8 cellular contexts compared by ENCODE assay signal in the genomic region with DNA sequence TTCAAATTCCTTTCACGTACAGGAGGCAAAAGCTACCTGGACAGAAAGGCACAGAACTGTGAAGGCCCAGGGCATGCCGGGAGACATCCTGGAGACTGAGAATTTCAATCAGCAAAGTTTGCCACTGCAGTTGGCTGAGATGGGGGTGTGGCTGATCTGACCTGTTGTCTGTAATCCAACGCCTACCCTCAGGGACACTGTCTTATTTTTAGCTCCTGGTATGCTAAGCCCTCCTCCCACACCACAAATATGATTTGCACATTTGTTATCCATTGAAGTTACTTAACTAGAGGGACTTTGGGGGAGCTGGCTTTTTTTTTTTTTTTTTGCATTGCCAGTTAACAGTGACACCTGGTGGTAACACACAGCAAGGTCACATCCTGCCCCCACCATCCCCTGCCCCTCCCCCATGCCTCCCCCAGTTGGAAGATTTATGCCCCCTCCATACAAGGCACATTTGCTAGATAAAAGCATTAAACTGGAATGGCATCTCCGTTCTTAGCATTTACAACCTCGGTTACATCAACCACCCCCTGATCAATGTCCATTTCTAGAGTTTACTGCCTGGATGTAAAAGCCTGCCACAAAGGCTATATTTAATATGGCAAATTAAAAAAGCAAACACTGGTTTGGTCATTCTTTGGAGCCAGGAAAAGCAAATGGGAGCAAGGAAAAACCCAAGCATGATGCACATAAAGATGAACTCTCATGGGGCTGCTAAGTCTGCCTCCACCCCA. TPM values are rescaled to one million over a fixed set of nuclear protein-coding genes. Genes with fewer than 3 reads are reported as not detected.
DNase-seq lines count a peak whose midpoint lies in the region; ATAC-seq and TF ChIP-seq lines count a peak whose summit lies in the region.

No MANE protein-coding gene starts in this region.

- H3K4me2 ChIP-seq in Loucy (ENCODE audit: low read depth, low read length, poor library complexity, severe bottlenecking) (no peak overlapping the region), hepatocyte (peak overlapping the region; percentile 16)

- no peak overlapping the region for H3K9ac ChIP-seq in Loucy (ENCODE audit: low read depth, low read length, poor library complexity, severe bottlenecking)

- H4K20me1 ChIP-seq in Loucy (ENCODE audit: insufficient read depth, low read length, poor library complexity, severe bottlenecking) (peaks cover 3% of the 10 kb centered on the region), hepatocyte (ENCODE audit: insufficient read depth, poor library complexity, severe bottlenecking) (no peaks in the 10 kb centered on the region)

- no peaks in the 10 kb centered on the region for H3F3A ChIP-seq in Loucy (ENCODE audit: low read depth)

- WGBS in hepatocyte (ENCODE audit: low lambda C conversion rate, missing lambda C conversion rate), result 31% methylated on average over 5 of the region's 5 CpGs
- 40% methylated on average over 5 of the region's 5 CpGs; no CpG with 5 or more reads in 1 of the 2 donors for WGBS in transverse colon (ENCODE audit: low coverage in 1 of 2), 2 donors

- H3K9me3 ChIP-seq in Loucy (ENCODE audit: insufficient read depth, low read depth, low read length) (no peaks in the 10 kb centered on the region), hepatocyte (ENCODE audit: low read depth) (no peaks in the 10 kb centered on the region), transverse colon (no peaks in the 10 kb centered on the region)

- H3K27ac ChIP-seq in hepatocyte (peak overlapping the region; percentile 87), transverse colon (peak overlapping the region; percentile 39 to 57 (median 46))

- H3K4me1 ChIP-seq in Loucy (ENCODE audit: insufficient read depth, low read length, poor library complexity, severe bottlenecking), result peaks cover 28% of the 10 kb centered on the region
- H3K4me1 ChIP-seq in hepatocyte (ENCODE audit: insufficient read depth), result peaks cover 59% of the 10 kb centered on the region
- peaks cover 6 to 46% (median 33%) of the 10 kb centered on the region in 4 donors for H3K4me1 ChIP-seq in transverse colon

- H3K27me3 ChIP-seq in Loucy (ENCODE audit: insufficient read depth, low read length, poor library complexity, severe bottlenecking) (no peaks in the 10 kb centered on the region), hepatocyte (no peaks in the 10 kb centered on the region), transverse colon (no peaks in the 10 kb centered on the region)

- H2AFZ ChIP-seq in Loucy (ENCODE audit: low read length) (no peak overlapping the region), hepatocyte (no peak overlapping the region)

- H3K9me2 ChIP-seq in Loucy (replicated peaks; ENCODE audit: low read depth, low read length) (no peaks in the 10 kb centered on the region), hepatocyte (replicated peaks; ENCODE audit: insufficient read depth) (no peaks in the 10 kb centered on the region)

- no peaks in the 10 kb centered on the region for H3K79me2 ChIP-seq in Loucy (ENCODE audit: insufficient read depth, low read length)
- no peaks in the 10 kb centered on the region for H3K79me2 ChIP-seq in hepatocyte

- intact Hi-C loops in activated CD8-positive, alpha-beta T cell treated with anti-CD3 and anti-CD28 coated beads for 36 hours (cut with micrococcal nuclease), result loop anchor here (10.0 kb wide), 1 partner anchor 428 kb away; no protein-coding TSS in a partner anchor
- intact Hi-C loops in transverse colon (cut with DNase I; ENCODE audit: low total_unique reads), result loop anchor here (5.0 to 10.0 kb wide), 2 partner anchors 426 to 608 kb away; no protein-coding TSS in a partner anchor

- POLR2A ChIA-PET in activated CD8-positive, alpha-beta T cell treated with anti-CD3 and anti-CD28 coated beads for 36 hours (lab: Charles Lee), result no interaction called here

- no peak overlapping the region for H3K27ac Mint-ChIP-seq in activated CD8-positive, alpha-beta T cell treated with anti-CD3 and anti-CD28 coated beads for 36 hours

- H3K4me3 ChIP-seq in Loucy (ENCODE audit: low read length, poor library complexity, severe bottlenecking), result no peak overlapping the region
- H3K4me3 ChIP-seq in hepatocyte, result no peak overlapping the region
- H3K4me3 ChIP-seq in transverse colon, result no peak overlapping the region

- DNase-seq in activated gamma-delta T cell treated with Interleukin-2 at 50 U/mL for 16 hours (peak; percentile 9), activated gamma-delta T cell (lab: John Stamatoyannopoulos, UW) (no peak), hepatocyte (ENCODE audit: low spot score) (peak; percentile 69), transverse colon (peak; percentile 34), GF-D8 (lab: John Stamatoyannopoulos, UW) (no peak)
- peak; percentile 39 for DNase-seq in activated CD8-positive, alpha-beta T cell treated with anti-CD3 and anti-CD28 coated beads for 36 hours

- H3K4me3 Mint-ChIP-seq in activated CD8-positive, alpha-beta T cell treated with anti-CD3 and anti-CD28 coated beads for 36 hours, result no peak overlapping the region

- ATAC-seq in activated CD8-positive, alpha-beta T cell treated with anti-CD3 and anti-CD28 coated beads for 36 hours, result no peak
- ATAC-seq in HG02884 (IDR thresholded peaks at IDR 0.05; ENCODE audit: unreplicated experiment), result no peak

- H3K9me3 Mint-ChIP-seq in activated CD8-positive, alpha-beta T cell treated with anti-CD3 and anti-CD28 coated beads for 36 hours, result no peaks in the 10 kb centered on the region

- H3K36me3 ChIP-seq in Loucy (ENCODE audit: insufficient read depth, low read length), result peaks cover 61% of the 10 kb centered on the region
- H3K36me3 ChIP-seq in hepatocyte (replicated peaks; ENCODE audit: insufficient read depth, low read depth), result no peaks in the 10 kb centered on the region
- peaks cover 0 to 22% (median 10%) of the 10 kb centered on the region in 4 donors for H3K36me3 ChIP-seq in transverse colon

- H3K4me1 Mint-ChIP-seq in activated CD8-positive, alpha-beta T cell treated with anti-CD3 and anti-CD28 coated beads for 36 hours (ENCODE audit: low read depth), result peaks cover 18% of the 10 kb centered on the region

- TF ChIP-seq CTCF in Loucy (conservative IDR thresholded peaks at IDR 0.05; ENCODE audit: low read length), result peak; percentile 66
- TF ChIP-seq CTCF in activated CD8-positive, alpha-beta T cell treated with anti-CD3 and anti-CD28 coated beads for 36 hours (IDR thresholded peaks at IDR 0.05), result peak; percentile 77
- TF ChIP-seq CTCF in hepatocyte (IDR thresholded peaks at IDR 0.05; ENCODE audit: poor library complexity), result peak; percentile 71
- TF ChIP-seq CTCF in transverse colon (IDR thresholded peaks at IDR 0.05), result peak; percentile 42 to 67 (median 55)

- TF ChIP-seq EP300 in transverse colon (IDR thresholded peaks at IDR 0.05; ENCODE audit: low read depth), result no peak

- in situ Hi-C loops in transverse colon (cut with MboI; ENCODE audit: low pct_ligation_motif_present in 1 of 4, low pct_unique_long_range_greater_than_20kb in 1 of 4, low sequenced_read_pairs in 3 of 4), result loop anchor here in 3 of 4 donors (10.0 to 25.0 kb wide), 2 partner anchors 418 to 431 kb away; no protein-coding TSS in a partner anchor

- CTCF ChIA-PET in activated CD8-positive, alpha-beta T cell treated with anti-CD3 and anti-CD28 coated beads for 36 hours (lab: Charles Lee), result interaction anchor here (0.8 to 2.2 kb wide), 6 partner anchors 15 to 429 kb away, joined by 3 to 5 read pairs (median 4); no protein-coding TSS in a partner anchor

- peaks cover 55% of the 10 kb centered on the region for H3K36me3 Mint-ChIP-seq in activated CD8-positive, alpha-beta T cell treated with anti-CD3 and anti-CD28 coated beads for 36 hours (ENCODE audit: low read depth)

- H3K27me3 Mint-ChIP-seq in activated CD8-positive, alpha-beta T cell treated with anti-CD3 and anti-CD28 coated beads for 36 hours, result no peaks in the 10 kb centered on the region

- no peak for TF ChIP-seq POLR2A in transverse colon (IDR thresholded peaks at IDR 0.05)

RNA-seq across cellular contexts. Expression of a gene that starts 40.3 kb away (rescaled TPM):
- total RNA-seq in activated CD8-positive, alpha-beta T cell treated with anti-CD3 and anti-CD28 coated beads for 36 hours, result 10 to 100 TPM; 34.1 to 39.7 TPM
- total RNA-seq in hepatocyte (15.1 and 15.7 TPM in 2 replicates), transverse colon (10 to 100 TPM in 2 of 4 donors, 1 to 10 TPM in 2; 4.5 to 19.5 (median 9.4) TPM)
- 12.6 and 15.1 TPM in 2 replicates for polyA plus RNA-seq in hepatocyte

RNA-seq across cellular contexts. Expression of a gene that starts 40.6 kb away (rescaled TPM):
- 10 to 100 TPM; 29.1 to 29.3 TPM for total RNA-seq in activated CD8-positive, alpha-beta T cell treated with anti-CD3 and anti-CD28 coated beads for 36 hours
- total RNA-seq in hepatocyte, result 26.8 and 28.0 TPM in 2 replicates
- polyA plus RNA-seq in hepatocyte, result 16.5 and 18.5 TPM in 2 replicates
- total RNA-seq in transverse colon, result 10 to 100 TPM; 16.5 to 35.9 (median 21.0) TPM

Comparison
In these comparisons a context has a peak if more than half of its experiments do, and no peak if none do; other contexts are left out.
1. DNase-seq: peak in activated gamma-delta T cell treated with Interleukin-2 at 50 U/mL for 16 hours (single experiment), activated CD8-positive, alpha-beta T cell treated with anti-CD3 and anti-CD28 coated beads for 36 hours (single experiment), hepatocyte (single experiment) and transverse colon (single experiment); none in activated gamma-delta T cell (single experiment) and GF-D8 (single experiment).
2. Peak in every context shown above with its lines, with median percentiles within 50 percentile points of each other: CTCF ChIP-seq.